Comparison of ENCODE assay signal across 8 cellular contexts in genomic region chr11:69918938-69919650, GRCh38.
A peak's percentile ranks its signal among the peaks of the same experiment; 100 is the strongest.
DNase-seq lines count a peak whose midpoint lies in the region; ATAC-seq, FAIRE-seq and TF ChIP-seq lines count a peak whose summit lies in the region.

No MANE protein-coding gene starts in this region.

- H3K27me3 ChIP-seq in bronchial epithelial cell (ENCODE audit: control insufficient read depth, insufficient read depth, low read length) = peaks cover 2% of the 10 kb centered on the region

- peak; percentile 82 for TF ChIP-seq CTCF in NB4 (IDR thresholded peaks at IDR 0.05; ENCODE audit: low read depth, low read length)
- TF ChIP-seq CTCF in bronchial epithelial cell (IDR thresholded peaks at IDR 0.05; ENCODE audit: insufficient read depth, low read length, severe bottlenecking) = peak; percentile 90

- TF ChIP-seq POLR2A in NB4 (IDR thresholded peaks at IDR 0.05; ENCODE audit: extremely low read depth, insufficient read length) = no peak

- DNase-seq in GDM1 (lab: John Stamatoyannopoulos, UW) = peak; percentile 50
- DNase-seq in NB4 (ENCODE audit: low read depth) = peak; percentile 85
- DNase-seq in activated CD4-positive, CD25-positive, alpha-beta regulatory T cell treated with anti-CD3 and anti-CD28 coated beads, Interleukin-2, amount 50 U/mL, for 16 hours (ENCODE audit: low read depth, low spot score) = peak; percentile 47
- peak; percentile 34 for DNase-seq in bronchial epithelial cell (ENCODE audit: low read depth)
- DNase-seq in kidney tubule cell (ENCODE audit: low spot score) = peak; percentile 51
- DNase-seq in stimulated activated CD4-positive, alpha-beta T cell treated with anti-CD3 and anti-CD28 coated beads, Interleukin-2, amount 100 ng/mL, for 4 hours (ENCODE audit: low read depth) = peak; percentile 50

- H3K36me3 ChIP-seq in bronchial epithelial cell (ENCODE audit: control insufficient read depth, insufficient read depth, low read length) = no peaks in the 10 kb centered on the region

- H3K4me3 ChIP-seq in NB4 (ENCODE audit: low read depth, low read length) = no peak overlapping the region
- H3K4me3 ChIP-seq in bronchial epithelial cell (ENCODE audit: low read depth, low read length) = no peak overlapping the region

- FAIRE-seq in bronchial epithelial cell (lab: Jason Lieb, UNC) = no peak

- ATAC-seq in GM19328 (IDR thresholded peaks at IDR 0.05; ENCODE audit: unreplicated experiment) = no peak
- no peak for ATAC-seq in HG02938 (IDR thresholded peaks at IDR 0.05; ENCODE audit: unreplicated experiment)

Comparison
In these comparisons a context has a peak if more than half of its experiments do, and no peak if none do; other contexts are left out.
1. DNase-seq: peak in every context shown above with its lines; median percentile 85 in NB4; 51 in kidney tubule cell; 50 in GDM1; 50 in stimulated activated CD4-positive, alpha-beta T cell treated with anti-CD3 and anti-CD28 coated beads, Interleukin-2, amount 100 ng/mL, for 4 hours; 47 in activated CD4-positive, CD25-positive, alpha-beta regulatory T cell treated with anti-CD3 and anti-CD28 coated beads, Interleukin-2, amount 50 U/mL, for 16 hours; 34 in bronchial epithelial cell.